ENCODE assay signal across 1 cellular context in genomic region chr3:14125193-14126016, GRCh38.
TF ChIP-seq lines count a peak whose summit lies in the region.

No MANE protein-coding gene starts in this region.

TF ChIP-seq in K562, 482 proteins besides CTCF, POLR2A, EP300 and RAD21 (continued from another document):
- peak; percentile 97 for TF ChIP-seq JUND (IDR thresholded peaks at IDR 0.05; ENCODE audit: borderline replicate concordance, low read depth, low read length)
- TF ChIP-seq JUND (tag; IDR thresholded peaks at IDR 0.05; ENCODE audit: borderline replicate concordance, low read depth, low read length), result peak; percentile 94; the same call in 2 of the 3 replicates
- TF ChIP-seq MIER1 (IDR thresholded peaks at IDR 0.05; ENCODE audit: low read depth), result peak; percentile 96
- TF ChIP-seq TEAD4 (IDR thresholded peaks at IDR 0.05; ENCODE audit: low read length), result 0 out of 2 replicates have a peak, but pooled peaks have one; percentile 6
- no peak for TF ChIP-seq TEAD4 (CRISPR knock-in tag; IDR thresholded peaks at IDR 0.05; ENCODE audit: borderline replicate concordance)
- peak; percentile 95 for TF ChIP-seq ARID4B (CRISPR knock-in tag; IDR thresholded peaks at IDR 0.05)
- TF ChIP-seq TBL1XR1 (IDR thresholded peaks at IDR 0.05; ENCODE audit: low read length in 2 of 2), result no peak
- TF ChIP-seq TRIM28 (IDR thresholded peaks at IDR 0.05), result peak; percentile 58; the same call in 1 of the 2 replicates
- peak; percentile 81 for TF ChIP-seq DPF2 (IDR thresholded peaks at IDR 0.05)
- TF ChIP-seq HDGF (IDR thresholded peaks at IDR 0.05), result 0 out of 2 replicates have a peak, but pooled peaks have one; percentile 33
